ENCODE assay signal across 1 cellular context in genomic region chr11:8219257-8220021, GRCh38.
TF ChIP-seq lines count a peak whose summit lies in the region.

No MANE protein-coding gene starts in this region.

TF ChIP-seq in endothelial cell of umbilical vein, 7 proteins besides CTCF, POLR2A, EP300 and RAD21 (continued from another document):
- TF ChIP-seq JUN (IDR thresholded peaks at IDR 0.05; ENCODE audit: borderline replicate concordance, insufficient read depth, insufficient read length, low read depth), result no peak
- TF ChIP-seq GATA2 (IDR thresholded peaks at IDR 0.05; ENCODE audit: insufficient read depth, insufficient read length, low read depth, low read length), result no peak
